In the genomic region with DNA sequence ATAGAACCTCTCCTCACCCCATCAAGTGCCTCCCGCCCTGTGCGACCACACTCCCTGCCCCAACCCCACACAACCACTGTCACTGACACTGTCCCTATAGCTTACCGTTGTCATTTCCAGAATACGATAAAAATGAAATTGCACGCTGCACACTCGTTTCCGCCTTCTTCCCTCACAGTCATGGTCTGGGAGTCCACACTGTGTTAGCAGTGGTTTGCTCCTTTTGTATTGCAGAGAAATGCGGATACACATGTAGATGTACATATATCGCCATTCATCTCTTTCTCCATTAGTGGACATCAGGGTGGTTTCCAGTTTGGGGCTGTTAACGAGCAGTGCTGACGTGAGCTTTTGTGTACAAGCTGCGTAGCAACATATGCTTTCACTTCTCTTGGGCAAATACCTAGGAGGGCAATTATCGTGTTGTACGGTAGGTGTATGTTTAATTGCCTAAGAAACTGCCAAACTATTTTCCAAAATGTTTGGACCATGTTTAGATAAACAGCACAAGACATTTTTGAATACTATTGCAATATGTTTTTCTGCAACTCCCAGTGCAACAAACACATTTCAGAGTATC, we compare ENCODE assay signal across 10 cellular contexts. TPM values are rescaled to one million over a fixed set of nuclear protein-coding genes. Genes with fewer than 3 reads are reported as not detected.
DNase-seq lines count a peak whose midpoint lies in the region; ATAC-seq, FAIRE-seq and TF ChIP-seq lines count a peak whose summit lies in the region.
"Had no signal": no experiment of that assay in that cellular context is flagged by ENCODE, and none has a peak within 500 bp of the region (broad histone marks: within the 10 kb centered on the region; RNA-seq: fewer than 3 reads in every experiment).

No MANE protein-coding gene starts in this region.

- TF ChIP-seq POLR2A in GM18505 (IDR thresholded peaks at IDR 0.05; ENCODE audit: borderline replicate concordance, extremely low read depth, insufficient read depth, insufficient read length) = peak; percentile 34

- DNase-seq in NCI-H2029 treated with DMSO at 0.1 percent for 48 hours (lab: John Stamatoyannopoulos, UW) (peak; percentile 65), small intestine (no peak), left lobe of liver (ENCODE audit: low spot score) (no peak), superior temporal gyrus (ENCODE audit: extremely low spot score) (no peak)
- peak; percentile 8 for DNase-seq in activated naive CD4-positive, alpha-beta T cell treated with anti-CD3 and anti-CD28 coated beads, Interleukin-2, amount 50 U/mL, for 16 hours

- no peaks in the 10 kb centered on the region for H3K4me1 ChIP-seq in small intestine (ENCODE audit: control insufficient read depth in 2 of 2, insufficient read depth in 1 of 2, low read depth in 1 of 2, low read length in 1 of 2)

- no peak overlapping the region for H3K4me3 ChIP-seq in small intestine (ENCODE audit: low read depth in 1 of 2, low read length in 2 of 2)

- peak overlapping the region; percentile 14 to 25 for H3K27ac ChIP-seq in small intestine (ENCODE audit: low read depth in 1 of 2, low read length in 1 of 2)

- H3K27me3 ChIP-seq in small intestine (ENCODE audit: control insufficient read depth in 2 of 2, insufficient read depth in 2 of 2, low read length in 2 of 2) = no peaks in the 10 kb centered on the region

- WGBS in small intestine, 3 donors = 82 to 89% (median 88%) methylated on average over 14 of the region's 14 CpGs

- ATAC-seq in GM18505 (IDR thresholded peaks at IDR 0.05; ENCODE audit: unreplicated experiment) (no peak), left lobe of liver (no peak), GM21526 (IDR thresholded peaks at IDR 0.05; ENCODE audit: low FRiP score, unreplicated experiment) (no peak)

- H3K36me3 ChIP-seq in small intestine (ENCODE audit: control insufficient read depth in 2 of 2, insufficient read depth in 2 of 2, low read length in 2 of 2) = no peaks in the 10 kb centered on the region

- no peak for FAIRE-seq in small intestine (lab: Jason Lieb, UNC)
- FAIRE-seq: colon had no signal

- H3K9me3 ChIP-seq in small intestine (ENCODE audit: control insufficient read depth, low read depth) = no peaks in the 10 kb centered on the region

RNA-seq across cellular contexts. Expression of a gene that starts 59.2 kb away (rescaled TPM):
- polyA plus RNA-seq in small intestine = under 1 TPM; 0.22 to 0.91 (median 0.81) TPM
- total RNA-seq in left lobe of liver = 0.55 TPM
- total RNA-seq: G401, glomerular endothelial cell had no signal

Comparison
In these comparisons a context has a peak if more than half of its experiments do, and no peak if none do; other contexts are left out.
1. DNase-seq: peak in NCI-H2029 treated with DMSO at 0.1 percent for 48 hours (single experiment) and activated naive CD4-positive, alpha-beta T cell treated with anti-CD3 and anti-CD28 coated beads, Interleukin-2, amount 50 U/mL, for 16 hours (single experiment); none in small intestine (single experiment), left lobe of liver (single experiment) and superior temporal gyrus (single experiment).